In genomic region chr3:42803800-42804112, GRCh38 we compare ENCODE assay signal across 8 cellular contexts. TPM values are rescaled to one million over a fixed set of nuclear protein-coding genes. Genes with fewer than 3 reads are reported as not detected.
DNase-seq lines count a peak whose midpoint lies in the region; ATAC-seq and TF ChIP-seq lines count a peak whose summit lies in the region.

No MANE protein-coding gene starts in this region.

- peak overlapping the region; percentile 95 for H3K4me2 ChIP-seq in OCI-LY3 (ENCODE audit: low read length)

- peak overlapping the region; percentile 88 to 97 (median 96) for H3K4me3 Mint-ChIP-seq in immature natural killer cell

- H3K27me3 Mint-ChIP-seq in immature natural killer cell (ENCODE audit: low read depth in 3 of 3), result peaks cover 5 to 9% (median 7%) of the 10 kb centered on the region in 3 donors

- peak overlapping the region; percentile 57 for H3K27ac ChIP-seq in OCI-LY3 (ENCODE audit: low read length)

- DNase-seq in 8988T (peak; percentile 20), GM12865 (ENCODE audit: low read depth) (peak; percentile 68), astrocyte of the spinal cord (ENCODE audit: low read depth, low spot score) (peak; percentile 42), immature natural killer cell (peak in 1 of 3 donors; percentile 36), G401 (ENCODE audit: low spot score) (no peak)
- DNase-seq in stimulated activated CD4-positive, alpha-beta T cell treated with anti-CD3 and anti-CD28 coated beads, Interleukin-2, amount 100 ng/mL, for 48 hours, result peak; percentile 18 to 27

- peak overlapping the region; percentile 92 for H3K9ac ChIP-seq in OCI-LY3 (ENCODE audit: low read length)

- H3K9me3 Mint-ChIP-seq in immature natural killer cell, result no peaks in the 10 kb centered on the region

- peaks cover 49% of the 10 kb centered on the region for H3K79me2 ChIP-seq in OCI-LY3 (ENCODE audit: low read length)

- ATAC-seq in HG02852 (IDR thresholded peaks at IDR 0.05; ENCODE audit: unreplicated experiment), result peak; percentile 25

- H3K4me3 ChIP-seq in GM12865 (ENCODE audit: low read depth, low read length) (peak overlapping the region; percentile 95), OCI-LY3 (ENCODE audit: low read length) (peak overlapping the region; percentile 94), astrocyte of the spinal cord (ENCODE audit: low read depth, low read length) (peak overlapping the region; percentile 86)

- H3K36me3 ChIP-seq in OCI-LY3 (replicated peaks; ENCODE audit: low read depth, low read length), result peaks cover 4% of the 10 kb centered on the region

- in situ Hi-C loops in astrocyte of the spinal cord (cut with HindIII; ENCODE audit: low sequenced_read_pairs), result no loop called here
- in situ Hi-C loops in G401 (cut with HindIII; ENCODE audit: low sequenced_read_pairs), result no loop called here

- H3K36me3 Mint-ChIP-seq in immature natural killer cell, result peaks cover 0 to 3% (median 0%) of the 10 kb centered on the region in 3 donors

- H3K27ac Mint-ChIP-seq in immature natural killer cell, result peak overlapping the region; percentile 85 to 97 (median 94)

- peaks cover 12% of the 10 kb centered on the region for H3K4me1 ChIP-seq in OCI-LY3 (ENCODE audit: low read length)

- H3K9me3 ChIP-seq in OCI-LY3 (ENCODE audit: insufficient read depth, low read length), result no peaks in the 10 kb centered on the region

- no peak for TF ChIP-seq CTCF in GM12865 (IDR thresholded peaks at IDR 0.05; ENCODE audit: insufficient read depth, low read depth, low read length, missing control alignments)
- no peak for TF ChIP-seq CTCF in OCI-LY3 (IDR thresholded peaks at IDR 0.05; ENCODE audit: low read depth, low read length)
- TF ChIP-seq CTCF in astrocyte of the spinal cord (IDR thresholded peaks at IDR 0.05; ENCODE audit: low read depth, low read length), result no peak

- H2AFZ ChIP-seq in OCI-LY3 (ENCODE audit: low read depth, low read length), result peak overlapping the region; percentile 54

- H3K27me3 ChIP-seq in OCI-LY3 (ENCODE audit: low read depth, low read length), result no peaks in the 10 kb centered on the region

- H4K20me1 ChIP-seq in OCI-LY3 (ENCODE audit: insufficient read depth, low read length), result 0 out of 2 replicates have a peak, but pooled peaks cover 4% of the 10 kb centered on the region

- peaks cover 35 to 59% of the 10 kb centered on the region in 2 donors for H3K4me1 Mint-ChIP-seq in immature natural killer cell

RNA-seq across cellular contexts. Expression of gene HIGD1A, which starts 0.5 kb away (rescaled TPM):
- polyA plus RNA-seq in immature natural killer cell, result 100 to 1,000 TPM; 111 to 204 (median 159) TPM
- 239 and 240 TPM in 2 replicates for total RNA-seq in G401 (2014; rRNA removed; shearing (Covaris generic))

RNA-seq across cellular contexts. Expression of gene ACKR2, which starts 5.5 kb away (rescaled TPM):
- under 1 TPM in 1 of 3 donors, not detected in 2; 0.18 TPM for polyA plus RNA-seq in immature natural killer cell
- not detected in 2 replicates for total RNA-seq in G401 (2014; rRNA removed; shearing (Covaris generic))

RNA-seq across cellular contexts. Expression of gene CCDC13, which starts 30.7 kb away (rescaled TPM):
- 1 to 10 TPM in 1 of 3 donors, under 1 TPM in 1, not detected in 1; 0.61 to 1.1 TPM for polyA plus RNA-seq in immature natural killer cell
- total RNA-seq in G401 (2014; rRNA removed; shearing (Covaris generic)), result 1.4 and 3.3 TPM in 2 replicates
